8 cellular contexts compared by ENCODE assay signal in genomic region chr12:751828-752672, GRCh38. TPM values are rescaled to one million over a fixed set of nuclear protein-coding genes. Genes with fewer than 3 reads are reported as not detected.
DNase-seq lines count a peak whose midpoint lies in the region; TF ChIP-seq lines count a peak whose summit lies in the region.

WNK1 (plus strand) TSS chr12:752579; CDS start chr12:753566, 987 bp downstream.

- TF ChIP-seq EP300 in stomach (IDR thresholded peaks at IDR 0.05) = no peak

- H3K27me3 ChIP-seq in H9 (ENCODE audit: insufficient read depth, low read length) (no peaks in the 10 kb centered on the region), MG63 (no peaks in the 10 kb centered on the region), stomach (no peaks in the 10 kb centered on the region)

- peak in 2 of 4 donors; percentile 66 to 76 for TF ChIP-seq POLR2A in stomach (IDR thresholded peaks at IDR 0.05)

- H3K4me2 ChIP-seq in H9 (ENCODE audit: insufficient read depth, insufficient read length, low read length) = peak within 1 kb of the TSS; percentile 97

- peaks cover 17% of the 10 kb centered on the region; the same call in 1 of the 2 replicates for H3K79me2 ChIP-seq in H9 (ENCODE audit: insufficient read depth, low read length)

- H2BK120ac ChIP-seq in H9 (ENCODE audit: low read depth, low read length, poor library complexity, severe bottlenecking) = peak within 1 kb of the TSS; percentile 79

- H3K9ac ChIP-seq in H9 (ENCODE audit: extremely low read depth, insufficient read length, low read length) = peak within 1 kb of the TSS; percentile 81

- peak within 1 kb of the TSS; percentile 56 for H3K56ac ChIP-seq in H9 (ENCODE audit: insufficient read length, low read depth, low read length)

- no peak within 1 kb of the TSS for H4K91ac ChIP-seq in H9 (ENCODE audit: insufficient read length, low read depth, low read length)

- no peak within 1 kb of the TSS for H3T11ph ChIP-seq in H9 (ENCODE audit: low read length)

- H2BK15ac ChIP-seq in H9 (ENCODE audit: low read depth, low read length) = no peak within 1 kb of the TSS

- peak within 1 kb of the TSS in 2 of 3 experiments; percentile 70 to 92; a peak in 2 of 7 replicates for H3K27ac Mint-ChIP-seq in H9
- H3K27ac Mint-ChIP-seq in nephron progenitor cell = peak within 1 kb of the TSS; percentile 74

- DNase-seq in ELR (ENCODE audit: low read depth) (peak; percentile 100), H9 (peak; percentile 99), MG63 (peak; percentile 99), SHP77 treated with DMSO at 0.1 percent for 48 hours (lab: John Stamatoyannopoulos, UW) (peak; percentile 80), fibroblast of the conjunctiva (ENCODE audit: low read depth) (peak; percentile 99), nephron progenitor cell (peak; percentile 97), stomach (peak; percentile 98)
- peak; percentile 99 for DNase-seq in activated effector memory CD4-positive, alpha-beta T cell treated with anti-CD3 and anti-CD28 coated beads, Interleukin-2, amount 50 U/mL, for 16 hours

- H3K18ac ChIP-seq in H9 (ENCODE audit: insufficient read length, low read depth, low read length) = peak within 1 kb of the TSS; percentile 71

- peaks cover 21% of the 10 kb centered on the region for H3K23me2 ChIP-seq in H9 (ENCODE audit: insufficient read length, low read depth, low read length, poor library complexity, severe bottlenecking)

- WGBS in H9 (ENCODE audit: extremely low coverage, insufficient read length, low lambda C conversion rate) = no CpG with 5 or more reads among the region's 47 CpGs
- WGBS in stomach, 5 donors = 0 to 1% (median 1%) methylated on average over 26 to 47 of the region's 47 CpGs

- no peak within 1 kb of the TSS for H2AK5ac ChIP-seq in H9 (ENCODE audit: insufficient read length, low read length)

- peak within 1 kb of the TSS; percentile 87 for H3K27ac ChIP-seq in H9 (ENCODE audit: insufficient read length, low read depth, low read length)
- peak within 1 kb of the TSS; percentile 94 to 99 (median 99) for H3K27ac ChIP-seq in stomach

- peaks cover 0 to 5% (median 0%) of the 10 kb centered on the region in 3 experiments; a peak in 3 of 7 replicates for H3K36me3 Mint-ChIP-seq in H9 (ENCODE audit: insufficient read depth in 1 of 3, low read depth in 3 of 3)
- peaks cover 14% of the 10 kb centered on the region for H3K36me3 Mint-ChIP-seq in nephron progenitor cell (ENCODE audit: low read depth)

- no peaks in the 10 kb centered on the region for H3K4me1 ChIP-seq in H9 (ENCODE audit: insufficient read depth, low read length)
- H3K4me1 ChIP-seq in stomach = peaks cover 14 to 51% (median 42%) of the 10 kb centered on the region in 4 donors

- H3K79me1 ChIP-seq in H9 (ENCODE audit: insufficient read depth, low read depth, low read length, poor library complexity, severe bottlenecking) = peaks cover 4% of the 10 kb centered on the region

- peak within 1 kb of the TSS; percentile 32 for H2BK5ac ChIP-seq in H9 (ENCODE audit: insufficient read length, low read length)

- peak within 1 kb of the TSS; percentile 81 for H4K5ac ChIP-seq in H9 (ENCODE audit: insufficient read length, low read depth, low read length)

- H3K4me3 ChIP-seq in MG63 (peak within 1 kb of the TSS; percentile 78), stomach (peak within 1 kb of the TSS; percentile 77 to 94 (median 90))

- no peak within 1 kb of the TSS for H2AFZ ChIP-seq in H9 (ENCODE audit: low read length)

- H2BK20ac ChIP-seq in H9 (ENCODE audit: low read depth, low read length, poor library complexity, severe bottlenecking) = no peak within 1 kb of the TSS

- H3K4me1 Mint-ChIP-seq in H9 (peaks cover 27 to 37% of the 10 kb centered on the region in 2 experiments), nephron progenitor cell (peaks cover 29% of the 10 kb centered on the region)

- peak within 1 kb of the TSS; percentile 86 for H3K14ac ChIP-seq in H9 (ENCODE audit: insufficient read depth, low read length)

- H4K8ac ChIP-seq in H9 (replicated peaks; ENCODE audit: insufficient read length, low read depth, low read length) = no peak within 1 kb of the TSS

- no peak for TF ChIP-seq CTCF in H9 (conservative IDR thresholded peaks at IDR 0.05)
- no peak for TF ChIP-seq CTCF in nephron progenitor cell (IDR thresholded peaks at IDR 0.05)
- TF ChIP-seq CTCF in stomach (IDR thresholded peaks at IDR 0.05) = no peak

- H3K36me3 ChIP-seq in MG63 (peaks cover 20% of the 10 kb centered on the region), stomach (no peaks in the 10 kb centered on the region)

- H3K23ac ChIP-seq in H9 (ENCODE audit: insufficient read length, low read depth, low read length) = no peak within 1 kb of the TSS

- no peaks in the 10 kb centered on the region for H4K20me1 ChIP-seq in H9 (ENCODE audit: control insufficient read depth, insufficient read depth, insufficient read length)

- peak within 1 kb of the TSS; percentile 98 for H2BK12ac ChIP-seq in H9 (ENCODE audit: insufficient read length, low read depth, low read length)

- H3K9me3 ChIP-seq in H9 (ENCODE audit: control insufficient read depth, low read depth, low read length) (no peaks in the 10 kb centered on the region), MG63 (no peaks in the 10 kb centered on the region), stomach (no peaks in the 10 kb centered on the region)

- H3K4me3 Mint-ChIP-seq in H9 = peak within 1 kb of the TSS in 1 of 2 experiments; percentile 94; a peak in 3 of 5 replicates
- peak within 1 kb of the TSS; percentile 97 for H3K4me3 Mint-ChIP-seq in nephron progenitor cell

- H3K9me3 Mint-ChIP-seq in H9 (no peaks in the 10 kb centered on the region), nephron progenitor cell (peaks cover 5% of the 10 kb centered on the region)

- H3K4ac ChIP-seq in H9 (ENCODE audit: low read depth, low read length) = no peak within 1 kb of the TSS; the same call in 1 of the 2 replicates

- intact Hi-C loops in stomach (cut with DNase I; ENCODE audit: low total_unique reads) = loop anchor here (10.0 kb wide), 1 partner anchor 63 kb away; no protein-coding TSS in a partner anchor

- H3K27me3 Mint-ChIP-seq in H9 (ENCODE audit: low read depth) (no peaks in the 10 kb centered on the region; the same call in 1 of the 2 replicates), nephron progenitor cell (ENCODE audit: low read depth, poor library complexity) (peaks cover 4% of the 10 kb centered on the region)

RNA-seq across cellular contexts. Expression of gene WNK1, which starts in this region (rescaled TPM):
- total RNA-seq in H9 (2021) (110 and 117 TPM in 2 replicates), stomach (100 to 1,000 TPM in 4 of 5 donors, 10 to 100 TPM in 1; 46.3 to 192 (median 162) TPM)
- 21.6 and 25.0 TPM in 2 replicates for total RNA-seq in MG63 (2014; rRNA removed; shearing (Covaris generic); ENCODE audit: low replicate concordance)
- 10 to 100 TPM; 13.2 to 32.1 (median 22.4) TPM for polyA plus RNA-seq in stomach

Comparison
In these comparisons a context has a peak if more than half of its experiments do, and no peak if none do; other contexts are left out.
1. Peak in every context shown above with its lines: DNase-seq, H3K4me3 ChIP-seq and H3K27ac ChIP-seq.